8 cellular contexts compared by ENCODE assay signal in genomic region chr9:130715270-130716077, GRCh38. TPM values are rescaled to one million over a fixed set of nuclear protein-coding genes. Genes with fewer than 3 reads are reported as not detected.
DNase-seq lines count a peak whose midpoint lies in the region; ATAC-seq and TF ChIP-seq lines count a peak whose summit lies in the region.

No MANE protein-coding gene starts in this region.

- peaks cover 30 to 45% (median 38%) of the 10 kb centered on the region in 10 experiments for H3K4me1 ChIP-seq in BLaER1 treated with 17β-estradiol and CSF1 and Interleukin-3, amounts not matched to agents 10 nM and 100 nM

- peaks cover 14 to 68% (median 35%) of the 10 kb centered on the region in 11 experiments; a peak in 15 of 22 replicates for H4K20me1 ChIP-seq in BLaER1 treated with 17β-estradiol and CSF1 and Interleukin-3, amounts not matched to agents 10 nM and 100 nM

- intact Hi-C loops in dendritic cell treated with granulocyte-macrophage colony-stimulating factor and Interleukin-4, amounts not matched to agents 40 ng/mL and 50 ng/mL, for 4 days (cut with micrococcal nuclease) = no loop called here
- intact Hi-C loops in activated CD4-positive, alpha-beta memory T cell treated with anti-CD3 and anti-CD28 coated beads for 36 hours (cut with micrococcal nuclease) = loop anchor here (10.0 kb wide), 3 partner anchors 119 to 891 kb away; partner anchors contain the start of genes ABL1 and TOR1A

- H3K4me1 Mint-ChIP-seq in dendritic cell treated with granulocyte-macrophage colony-stimulating factor and Interleukin-4, amounts not matched to agents 40 ng/mL and 50 ng/mL, for 4 days (ENCODE audit: low read depth) = peaks cover 41% of the 10 kb centered on the region
- peaks cover 29 to 32% of the 10 kb centered on the region in 2 donors for H3K4me1 Mint-ChIP-seq in natural killer cell treated with Interleukin-12 subunit alpha and Interleukin-12 subunit beta and Interleukin-15 and Interleukin-18, amount 100 ng/mL, for 72 hours (ENCODE audit: low read depth in 2 of 2)
- peaks cover 37% of the 10 kb centered on the region for H3K4me1 Mint-ChIP-seq in activated CD4-positive, alpha-beta memory T cell treated with anti-CD3 and anti-CD28 coated beads for 36 hours (ENCODE audit: low read depth)

- H3K36me3 Mint-ChIP-seq in dendritic cell treated with granulocyte-macrophage colony-stimulating factor and Interleukin-4, amounts not matched to agents 40 ng/mL and 50 ng/mL, for 4 days (ENCODE audit: low read depth) = peaks cover 20% of the 10 kb centered on the region
- no peaks in the 10 kb centered on the region for H3K36me3 Mint-ChIP-seq in natural killer cell treated with Interleukin-12 subunit alpha and Interleukin-12 subunit beta and Interleukin-15 and Interleukin-18, amount 100 ng/mL, for 72 hours
- no peaks in the 10 kb centered on the region for H3K36me3 Mint-ChIP-seq in activated CD4-positive, alpha-beta memory T cell treated with anti-CD3 and anti-CD28 coated beads for 36 hours

- H3K9ac ChIP-seq in BLaER1 treated with 17β-estradiol and CSF1 and Interleukin-3, amounts not matched to agents 10 nM and 100 nM = peak overlapping the region in 10 of 11 experiments; percentile 1 to 99 (median 97); a peak in 18 of 22 replicates

- peak overlapping the region; percentile 82 to 98 (median 93) for H3K4me2 ChIP-seq in BLaER1 treated with 17β-estradiol and CSF1 and Interleukin-3, amounts not matched to agents 10 nM and 100 nM

- POLR2A ChIA-PET in activated CD4-positive, alpha-beta memory T cell treated with anti-CD3 and anti-CD28 coated beads for 36 hours (lab: Charles Lee) = interaction anchor here (2.3 kb wide), 1 partner anchor 22 kb away, joined by 6 read pairs; the partner anchor contains the start of gene EXOSC2
- POLR2A ChIA-PET in GM10248 (lab: Yijun Ruan, JAX) = no interaction called here

- H3K4me3 ChIP-seq in BLaER1 treated with 17β-estradiol and CSF1 and Interleukin-3, amounts not matched to agents 10 nM and 100 nM = peak overlapping the region; percentile 85 to 99 (median 94); a peak in 19 of 20 replicates
- H3K4me3 ChIP-seq in LNCaP clone FGC (ENCODE audit: low read depth, low read length) = peak overlapping the region; percentile 94

- DNase-seq in LNCaP clone FGC (ENCODE audit: low read depth) (no peak), GM10248 (ENCODE audit: extremely low spot score) (no peak)
- no peak for DNase-seq in natural killer cell treated with Interleukin-12 subunit alpha and Interleukin-12 subunit beta and Interleukin-15 and Interleukin-18, amount 100 ng/mL, for 72 hours (ENCODE audit: low spot score)
- no peak for DNase-seq in activated CD4-positive, CD25-positive, alpha-beta regulatory T cell (lab: John Stamatoyannopoulos, UW)
- DNase-seq in activated CD4-positive, alpha-beta memory T cell treated with anti-CD3 and anti-CD28 coated beads for 36 hours = no peak

- CTCF ChIA-PET in activated CD4-positive, alpha-beta memory T cell treated with anti-CD3 and anti-CD28 coated beads for 36 hours (lab: Charles Lee) = interaction anchor here (0.6 to 3.3 kb wide), 4 partner anchors 14 to 341 kb away, joined by 3 to 18 read pairs (median 5); no protein-coding TSS in a partner anchor
- CTCF ChIA-PET in GM10248 (lab: Yijun Ruan, JAX) = interaction anchor here (0.7 to 3.0 kb wide), 6 partner anchors 9 to 155 kb away, joined by 3 to 17 read pairs (median 7); no protein-coding TSS in a partner anchor

- H3K27ac ChIP-seq in BLaER1 treated with 17β-estradiol and CSF1 and Interleukin-3, amounts not matched to agents 10 nM and 100 nM = 0 out of 22 replicates have a peak overlapping the region, but pooled peaks of 1 of the 11 experiments have one; percentile 98

- peaks cover 7% of the 10 kb centered on the region for H3K27me3 Mint-ChIP-seq in dendritic cell treated with granulocyte-macrophage colony-stimulating factor and Interleukin-4, amounts not matched to agents 40 ng/mL and 50 ng/mL, for 4 days
- H3K27me3 Mint-ChIP-seq in natural killer cell treated with Interleukin-12 subunit alpha and Interleukin-12 subunit beta and Interleukin-15 and Interleukin-18, amount 100 ng/mL, for 72 hours = no peaks in the 10 kb centered on the region
- no peaks in the 10 kb centered on the region for H3K27me3 Mint-ChIP-seq in activated CD4-positive, alpha-beta memory T cell treated with anti-CD3 and anti-CD28 coated beads for 36 hours

- H3K27me3 ChIP-seq in BLaER1 treated with 17β-estradiol and CSF1 and Interleukin-3, amounts not matched to agents 10 nM and 100 nM = no peaks in the 10 kb centered on the region

- TF ChIP-seq CTCF in LNCaP clone FGC (IDR thresholded peaks at IDR 0.05; ENCODE audit: control insufficient read depth, extremely low read depth, insufficient read depth) (no peak), GM10248 (IDR thresholded peaks at IDR 0.05; ENCODE audit: control extremely low read depth, extremely low read depth, low read depth, missing control alignments) (no peak)

- H3K27ac Mint-ChIP-seq in dendritic cell treated with granulocyte-macrophage colony-stimulating factor and Interleukin-4, amounts not matched to agents 40 ng/mL and 50 ng/mL, for 4 days = no peak overlapping the region
- no peak overlapping the region for H3K27ac Mint-ChIP-seq in natural killer cell treated with Interleukin-12 subunit alpha and Interleukin-12 subunit beta and Interleukin-15 and Interleukin-18, amount 100 ng/mL, for 72 hours
- H3K27ac Mint-ChIP-seq in activated CD4-positive, alpha-beta memory T cell treated with anti-CD3 and anti-CD28 coated beads for 36 hours = no peak overlapping the region

- H3K9me3 Mint-ChIP-seq in dendritic cell treated with granulocyte-macrophage colony-stimulating factor and Interleukin-4, amounts not matched to agents 40 ng/mL and 50 ng/mL, for 4 days = no peaks in the 10 kb centered on the region
- H3K9me3 Mint-ChIP-seq in natural killer cell treated with Interleukin-12 subunit alpha and Interleukin-12 subunit beta and Interleukin-15 and Interleukin-18, amount 100 ng/mL, for 72 hours = no peaks in the 10 kb centered on the region
- no peaks in the 10 kb centered on the region for H3K9me3 Mint-ChIP-seq in activated CD4-positive, alpha-beta memory T cell treated with anti-CD3 and anti-CD28 coated beads for 36 hours

- H3K9me3 ChIP-seq in BLaER1 treated with 17β-estradiol and CSF1 and Interleukin-3, amounts not matched to agents 10 nM and 100 nM (replicated peaks in 1 of 11) = no peaks in the 10 kb centered on the region

- peak overlapping the region; percentile 96 for H3K4me3 Mint-ChIP-seq in dendritic cell treated with granulocyte-macrophage colony-stimulating factor and Interleukin-4, amounts not matched to agents 40 ng/mL and 50 ng/mL, for 4 days
- peak overlapping the region; percentile 96 for H3K4me3 Mint-ChIP-seq in natural killer cell treated with Interleukin-12 subunit alpha and Interleukin-12 subunit beta and Interleukin-15 and Interleukin-18, amount 100 ng/mL, for 72 hours
- no peak overlapping the region for H3K4me3 Mint-ChIP-seq in activated CD4-positive, alpha-beta memory T cell treated with anti-CD3 and anti-CD28 coated beads for 36 hours

- H3K36me3 ChIP-seq in BLaER1 treated with 17β-estradiol and CSF1 and Interleukin-3, amounts not matched to agents 10 nM and 100 nM = peaks cover 0 to 15% (median 0%) of the 10 kb centered on the region in 11 experiments; a peak in 2 of 22 replicates

- no peak for ATAC-seq in natural killer cell treated with Interleukin-12 subunit alpha and Interleukin-12 subunit beta and Interleukin-15 and Interleukin-18, amount 100 ng/mL, for 72 hours
- ATAC-seq in GM18870 (IDR thresholded peaks at IDR 0.05; ENCODE audit: unreplicated experiment) = no peak

RNA-seq across cellular contexts. Expression of gene EXOSC2, which starts 21.9 kb away (rescaled TPM):
- 100 to 1,000 TPM in 1 of 2 donors, 10 to 100 TPM in 1; 58.8 to 103 TPM for total RNA-seq in natural killer cell treated with Interleukin-12 subunit alpha and Interleukin-12 subunit beta and Interleukin-15 and Interleukin-18, amount 100 ng/mL, for 72 hours
- 10 to 100 TPM; 77.3 to 80.5 TPM for total RNA-seq in activated CD4-positive, alpha-beta memory T cell treated with anti-CD3 and anti-CD28 coated beads for 36 hours

RNA-seq across cellular contexts. Expression of gene PRDM12, which starts 51.1 kb away (rescaled TPM):
- under 1 TPM in 1 of 2 donors, not detected in 1; 0.39 TPM for total RNA-seq in natural killer cell treated with Interleukin-12 subunit alpha and Interleukin-12 subunit beta and Interleukin-15 and Interleukin-18, amount 100 ng/mL, for 72 hours
- under 1 TPM; 0.07 to 0.12 TPM for total RNA-seq in activated CD4-positive, alpha-beta memory T cell treated with anti-CD3 and anti-CD28 coated beads for 36 hours
